ENCODE assay signal across 17 cellular contexts in genomic region chr1:172040466-172040865, GRCh38.
DNase-seq lines count a peak whose midpoint lies in the region; ATAC-seq, FAIRE-seq and TF ChIP-seq lines count a peak whose summit lies in the region.
"Had no signal": no experiment of that assay in that cellular context is flagged by ENCODE, and none has a peak within 500 bp of the region (broad histone marks: within the 10 kb centered on the region; RNA-seq: fewer than 3 reads in every experiment).

No MANE protein-coding gene starts in this region.

- peaks cover 11% of the 10 kb centered on the region for H3K4me1 Mint-ChIP-seq in astrocyte (ENCODE audit: low read depth, unreplicated experiment)

- TF ChIP-seq CTCF in A549 (IDR thresholded peaks at IDR 0.05) (no peak), astrocyte (IDR thresholded peaks at IDR 0.05; ENCODE audit: insufficient read depth, low read depth, low read length) (no peak)

- no peak overlapping the region for H3K4me3 Mint-ChIP-seq in astrocyte (ENCODE audit: unreplicated experiment)
- H3K4me3 Mint-ChIP-seq: activated CD4-positive, alpha-beta T cell treated with anti-CD3 and anti-CD28 coated beads, Interleukin-2, amount 10 ng/mL, durations not matched to agents 7 days and 5 days; IgD-negative memory B cell; type B pancreatic cell had no signal

- peak; percentile 76 to 90 for ATAC-seq in A549
- no peak for ATAC-seq in HG02973 (IDR thresholded peaks at IDR 0.05; ENCODE audit: unreplicated experiment)
- ATAC-seq in left ventricle myocardium superior: no peak
- no peak for ATAC-seq in GM21381 (IDR thresholded peaks at IDR 0.05; ENCODE audit: unreplicated experiment)
- ATAC-seq: left cardiac atrium had no signal

- H3K27me3 ChIP-seq in astrocyte (ENCODE audit: insufficient read depth, low read length): no peaks in the 10 kb centered on the region

- TF ChIP-seq POLR2A in A549 (IDR thresholded peaks at IDR 0.05; ENCODE audit: low read length): no peak

- no peaks in the 10 kb centered on the region for H3K9me3 Mint-ChIP-seq in astrocyte (ENCODE audit: unreplicated experiment)
- H3K9me3 Mint-ChIP-seq: activated CD4-positive, alpha-beta T cell treated with anti-CD3 and anti-CD28 coated beads, Interleukin-2, amount 10 ng/mL, durations not matched to agents 7 days and 5 days; IgD-negative memory B cell had no signal

- H3K27me3 Mint-ChIP-seq in astrocyte (ENCODE audit: low read depth, unreplicated experiment): no peaks in the 10 kb centered on the region
- H3K27me3 Mint-ChIP-seq: activated CD4-positive, alpha-beta T cell treated with anti-CD3 and anti-CD28 coated beads, Interleukin-2, amount 10 ng/mL, durations not matched to agents 7 days and 5 days; IgD-negative memory B cell; type B pancreatic cell had no signal

- peak overlapping the region; percentile 21 to 62; a peak in 4 of 6 replicates for H3K27ac ChIP-seq in A549
- peak overlapping the region; percentile 11 for H3K27ac ChIP-seq in astrocyte (ENCODE audit: low read depth, low read length)
- H3K27ac ChIP-seq in substantia nigra (ENCODE audit: low read depth, low read length, poor library complexity, severe bottlenecking): no peak overlapping the region

- FAIRE-seq in A549 (lab: Jason Lieb, UNC) (peak; percentile 13), astrocyte (lab: Jason Lieb, UNC) (no peak)
- FAIRE-seq: frontal cortex, GM19239 had no signal

- no peaks in the 10 kb centered on the region for H3K79me2 ChIP-seq in astrocyte (ENCODE audit: insufficient read depth, low read length)

- intact Hi-C loops in left ventricle myocardium superior (cut with micrococcal nuclease): no loop called here

- DNase-seq in A549 (ENCODE audit: low read depth in 1 of 2, low spot score in 1 of 2): peak; percentile 15 to 38
- DNase-seq in HS-27A (ENCODE audit: low read depth): peak; percentile 11
- peak; percentile 90 for DNase-seq in astrocyte (ENCODE audit: low read depth)
- DNase-seq in glomerular visceral epithelial cell (ENCODE audit: extremely low spot score): peak; percentile 59
- DNase-seq in left ventricle myocardium superior: no peak
- no peak for DNase-seq in substantia nigra (lab: John Stamatoyannopoulos, UW)
- DNase-seq: activated CD4-positive, alpha-beta T cell treated with anti-CD3 and anti-CD28 coated beads, Interleukin-2, amount 10 ng/mL, durations not matched to agents 7 days and 5 days; activated effector memory CD4-positive, alpha-beta T cell treated with Interleukin-2 at 50 U/mL for 16 hours; H7; left cardiac atrium; NCI-H1930 had no signal

- H3K9ac ChIP-seq in astrocyte (ENCODE audit: low read length): no peak overlapping the region

- TF ChIP-seq RAD21 in A549 (conservative IDR thresholded peaks at IDR 0.05 in 1 of 2, IDR thresholded peaks at IDR 0.05 in 1 of 2): no peak

- H3K4me3 ChIP-seq in A549: no peak overlapping the region
- no peak overlapping the region for H3K4me3 ChIP-seq in astrocyte (ENCODE audit: insufficient read depth, low read depth, low read length)

- peak overlapping the region; percentile 3 for H2AFZ ChIP-seq in astrocyte (ENCODE audit: low read depth, low read length)

- H4K20me1 ChIP-seq in astrocyte (ENCODE audit: insufficient read depth, low read length): no peaks in the 10 kb centered on the region

- H3K27ac Mint-ChIP-seq in astrocyte (ENCODE audit: unreplicated experiment): no peak overlapping the region
- H3K27ac Mint-ChIP-seq: activated CD4-positive, alpha-beta T cell treated with anti-CD3 and anti-CD28 coated beads, Interleukin-2, amount 10 ng/mL, durations not matched to agents 7 days and 5 days; type B pancreatic cell had no signal

- 8% methylated on average over 5 of the region's 5 CpGs for WGBS in A549 (ENCODE audit: missing lambda C conversion rate)

- H3K9me3 ChIP-seq in A549: no peaks in the 10 kb centered on the region
- no peaks in the 10 kb centered on the region for H3K9me3 ChIP-seq in astrocyte (ENCODE audit: insufficient read depth, low read depth, low read length)

- peak overlapping the region; percentile 59 for H3K4me2 ChIP-seq in A549
- peak overlapping the region; percentile 45 for H3K4me2 ChIP-seq in astrocyte (ENCODE audit: low read length)

- POLR2A ChIA-PET in A549 (lab: Yijun Ruan, JAX): no interaction called here

- H3K4me1 ChIP-seq in A549 (peaks cover 14% of the 10 kb centered on the region), astrocyte (ENCODE audit: insufficient read depth, low read length) (peaks cover 14% of the 10 kb centered on the region)

- CTCF ChIA-PET in A549 (lab: Yijun Ruan, JAX): interaction anchor here (0.7 to 1.6 kb wide), 7 partner anchors 13 to 388 kb away, joined by 3 to 6 read pairs (median 3); no protein-coding TSS in a partner anchor

- no peaks in the 10 kb centered on the region for H3K36me3 ChIP-seq in astrocyte (ENCODE audit: insufficient read depth, low read length)

- TF ChIP-seq EP300 in A549 (IDR thresholded peaks at IDR 0.05): no peak

- no peaks in the 10 kb centered on the region for H3K36me3 Mint-ChIP-seq in astrocyte (ENCODE audit: low read depth, unreplicated experiment)

TF ChIP-seq in A549, 52 proteins besides CTCF, POLR2A, EP300 and RAD21:
- TF ChIP-seq FOSL2 (IDR thresholded peaks at IDR 0.05) (no peak), FOSL2 (CRISPR knock-in tag; IDR thresholded peaks at IDR 0.05) (peak; percentile 32; the same call in 1 of the 2 replicates), NR3C1 (IDR thresholded peaks at IDR 0.05) (no peak), MAX (IDR thresholded peaks at IDR 0.05) (0 out of 2 replicates have a peak, but pooled peaks have one; percentile 35), SREBF2 (IDR thresholded peaks at IDR 0.05) (no peak), RNF2 (IDR thresholded peaks at IDR 0.05; ENCODE audit: borderline replicate concordance, low read depth) (no peak)

Comparison
In these comparisons a context has a peak if more than half of its experiments do, and no peak if none do; other contexts are left out.
1. ATAC-seq: peak in A549 (2 of 2); none in HG02973 (single experiment), left ventricle myocardium superior (single experiment) and GM21381 (single experiment).
2. DNase-seq: peak in A549 (2 of 2), HS-27A (single experiment), astrocyte (single experiment) and glomerular visceral epithelial cell (single experiment); none in left ventricle myocardium superior (single experiment) and substantia nigra (0 of 49).